ENCODE assay signal across 18 cellular contexts in the genomic region with DNA sequence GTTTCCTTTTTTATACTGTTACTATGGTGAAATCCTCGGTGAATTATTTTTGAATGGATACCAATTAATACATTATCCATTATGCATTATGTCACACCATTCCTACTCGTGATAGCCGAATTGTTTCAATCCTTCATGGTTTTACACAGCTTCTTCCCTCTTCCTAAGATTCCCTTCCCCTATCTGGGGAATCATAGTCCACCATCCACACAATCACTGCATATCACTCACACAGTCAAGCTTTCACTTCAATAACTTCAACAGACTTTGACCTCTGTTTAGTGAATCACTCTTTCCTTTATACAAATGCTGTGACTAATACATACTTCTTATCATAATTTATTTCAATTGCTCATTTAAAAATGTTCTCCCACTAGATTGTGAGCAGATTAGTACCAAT.
DNase-seq lines count a peak whose midpoint lies in the region; ATAC-seq and TF ChIP-seq lines count a peak whose summit lies in the region.
"Had no signal": no experiment of that assay in that cellular context is flagged by ENCODE, and none has a peak within 500 bp of the region (broad histone marks: within the 10 kb centered on the region; RNA-seq: fewer than 3 reads in every experiment).

No MANE protein-coding gene starts in this region.

- peak; percentile 30 for DNase-seq in HT-29 (ENCODE audit: low spot score)
- no peak for DNase-seq in RWPE2 (ENCODE audit: low spot score)
- DNase-seq in kidney tubule cell (ENCODE audit: low spot score): peak; percentile 87
- no peak for DNase-seq in inferior parietal cortex (ENCODE audit: extremely low spot score)
- DNase-seq in NCI-H524 treated with DMSO at 0.1 percent for 48 hours (lab: John Stamatoyannopoulos, UW): no peak
- no peak for DNase-seq in caudate nucleus (lab: John Stamatoyannopoulos, UW)
- DNase-seq: Caco-2; CD4-positive, alpha-beta memory T cell; GDM1; KG1; NCI-H1417; NCI-H1694 treated with DMSO at 0.1 percent for 48 hours; NCI-H2081 treated with DMSO at 0.1 percent for 48 hours; NCI-H2171 treated with DMSO at 0.1 percent for 48 hours; NCI-H526; SHP77 had no signal

- H3K4me3 ChIP-seq in RWPE2 (ENCODE audit: severe bottlenecking): no peak overlapping the region
- H3K4me3 ChIP-seq: BLaER1 treated with 17β-estradiol and CSF1 and Interleukin-3, amounts not matched to agents 10 nM and 100 nM had no signal

- H3K27ac ChIP-seq in RWPE2 (ENCODE audit: poor library complexity, severe bottlenecking) (no peak overlapping the region), caudate nucleus (ENCODE audit: low read depth, low read length) (no peak overlapping the region)
- H3K27ac ChIP-seq: BLaER1 treated with 17β-estradiol and CSF1 and Interleukin-3, amounts not matched to agents 10 nM and 100 nM had no signal

- H3K4me1 ChIP-seq in RWPE2 (ENCODE audit: insufficient read depth, poor library complexity, severe bottlenecking): no peaks in the 10 kb centered on the region
- H3K4me1 ChIP-seq: BLaER1 treated with 17β-estradiol and CSF1 and Interleukin-3, amounts not matched to agents 10 nM and 100 nM; Caco-2 had no signal

- H3K27me3 ChIP-seq in RWPE2 (ENCODE audit: insufficient read depth, poor library complexity, severe bottlenecking): no peaks in the 10 kb centered on the region
- H3K27me3 ChIP-seq: BLaER1 treated with 17β-estradiol and CSF1 and Interleukin-3, amounts not matched to agents 10 nM and 100 nM had no signal

- no peaks in the 10 kb centered on the region for H3K36me3 ChIP-seq in RWPE2 (ENCODE audit: low read depth)
- H3K36me3 ChIP-seq: BLaER1 treated with 17β-estradiol and CSF1 and Interleukin-3, amounts not matched to agents 10 nM and 100 nM had no signal

- TF ChIP-seq CTCF in RWPE2 (IDR thresholded peaks at IDR 0.05; ENCODE audit: poor library complexity, severe bottlenecking): no peak

- H3K9me3 ChIP-seq in RWPE2 (ENCODE audit: severe bottlenecking): no peaks in the 10 kb centered on the region
- H3K9me3 ChIP-seq: BLaER1 treated with 17β-estradiol and CSF1 and Interleukin-3, amounts not matched to agents 10 nM and 100 nM; Caco-2 had no signal

- ATAC-seq in RWPE2 (ENCODE audit: low read depth): 0 out of 3 replicates have a peak, but pooled peaks have one; percentile 36
- ATAC-seq in HG02973 (IDR thresholded peaks at IDR 0.05; ENCODE audit: unreplicated experiment): no peak

Comparison
In these comparisons a context has a peak if more than half of its experiments do, and no peak if none do; other contexts are left out.
1. DNase-seq: peak in HT-29 (single experiment) and kidney tubule cell (single experiment); none in RWPE2 (single experiment), inferior parietal cortex (single experiment), NCI-H524 treated with DMSO at 0.1 percent for 48 hours (single experiment) and caudate nucleus (0 of 61).